Comparison of ENCODE assay signal across 26 cellular contexts in the genomic region with DNA sequence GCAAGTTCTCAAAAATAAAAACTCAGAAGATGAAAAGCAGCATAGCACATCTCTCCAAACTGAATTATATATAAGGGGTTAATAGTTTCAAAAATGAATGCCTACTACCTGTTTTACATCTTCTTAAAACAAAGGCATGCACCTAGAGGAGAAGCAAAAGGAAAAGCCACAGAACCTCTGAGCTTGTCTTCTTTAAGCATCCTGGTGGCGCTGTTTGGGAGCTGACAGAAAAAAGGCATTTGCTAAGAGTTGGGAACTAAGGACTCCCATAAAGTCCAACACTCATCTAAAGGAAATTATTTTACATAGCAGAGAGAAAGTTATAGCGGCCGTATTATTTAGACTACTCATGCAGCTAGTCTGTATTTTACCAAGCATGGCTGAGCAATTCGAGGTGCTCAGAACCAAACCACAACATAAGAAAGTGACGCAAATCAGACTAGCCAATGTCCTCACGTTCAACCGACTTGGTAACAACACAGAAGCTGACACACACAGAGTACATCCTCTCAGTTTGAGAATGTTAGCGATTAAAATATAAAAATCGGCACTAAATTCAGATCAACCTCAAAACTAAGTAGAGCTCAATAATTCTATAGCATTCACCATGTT. TPM values are rescaled to one million over a fixed set of nuclear protein-coding genes. Genes with fewer than 3 reads are reported as not detected.
A peak's percentile ranks its signal among the peaks of the same experiment; 100 is the strongest.
DNase-seq lines count a peak whose midpoint lies in the region; ATAC-seq and TF ChIP-seq lines count a peak whose summit lies in the region.
"Had no signal": no experiment of that assay in that cellular context is flagged by ENCODE, and none has a peak within 500 bp of the region (broad histone marks: within the 10 kb centered on the region; RNA-seq: fewer than 3 reads in every experiment).

No MANE protein-coding gene starts in this region.

- no peak overlapping the region for H3K4me3 Mint-ChIP-seq in T-cell
- no peak overlapping the region for H3K4me3 Mint-ChIP-seq in CD14-positive monocyte
- H3K4me3 Mint-ChIP-seq: activated T-cell treated with anti-CD3 and anti-CD28 coated beads, Interleukin-2, amount 50 U/mL, for 4 hours; CD8-positive, alpha-beta memory T cell; natural killer cell treated with Interleukin-12 subunit alpha and Interleukin-12 subunit beta and Interleukin-15 and Interleukin-18, amount 100 ng/mL, for 72 hours had no signal

- POLR2A ChIA-PET in T-cell (lab: Charles Lee): interaction anchor here in 1 of 2 donors (0.5 kb wide), 1 partner anchor 240 kb away, joined by 3 read pairs; no protein-coding TSS in a partner anchor

- TF ChIP-seq CTCF in brain microvascular endothelial cell (IDR thresholded peaks at IDR 0.05; ENCODE audit: low read depth, low read length, missing control alignments) (peak; percentile 41), CD14-positive monocyte (IDR thresholded peaks at IDR 0.05) (no peak)

- intact Hi-C loops in CD14-positive monocyte (cut with micrococcal nuclease): no loop called here

- H3K27me3 Mint-ChIP-seq in T-cell (no peaks in the 10 kb centered on the region), CD14-positive monocyte (ENCODE audit: low read depth in 3 of 3) (peaks cover 0 to 2% (median 0%) of the 10 kb centered on the region in 3 donors)
- H3K27me3 Mint-ChIP-seq: CD8-positive, alpha-beta memory T cell; natural killer cell treated with Interleukin-12 subunit alpha and Interleukin-12 subunit beta and Interleukin-15 and Interleukin-18, amount 100 ng/mL, for 72 hours had no signal

- H3K27ac Mint-ChIP-seq in T-cell (no peak overlapping the region), CD14-positive monocyte (no peak overlapping the region)
- H3K27ac Mint-ChIP-seq: CD8-positive, alpha-beta memory T cell; natural killer cell treated with Interleukin-12 subunit alpha and Interleukin-12 subunit beta and Interleukin-15 and Interleukin-18, amount 100 ng/mL, for 72 hours had no signal

- no peaks in the 10 kb centered on the region for H3K27me3 ChIP-seq in brain microvascular endothelial cell (replicated peaks)
- H3K27me3 ChIP-seq: esophagus muscularis mucosa had no signal

- H3K9me3 Mint-ChIP-seq in T-cell (peaks cover 0 to 9% (median 4%) of the 10 kb centered on the region in 3 donors), CD14-positive monocyte (peaks cover 0 to 3% (median 0%) of the 10 kb centered on the region in 7 donors)

- CTCF ChIA-PET in T-cell (lab: Charles Lee): no interaction called here

- no peaks in the 10 kb centered on the region for H3K36me3 ChIP-seq in brain microvascular endothelial cell (replicated peaks)
- H3K36me3 ChIP-seq: esophagus muscularis mucosa had no signal

- peak overlapping the region; percentile 26 for H3K4me3 ChIP-seq in brain microvascular endothelial cell (ENCODE audit: low read depth, low read length)
- H3K4me3 ChIP-seq: esophagus muscularis mucosa, GM12878, smooth muscle cell had no signal

- ATAC-seq in T-cell (replicated peaks in 1 of 4): no peak
- no peak for ATAC-seq in HG03439 (IDR thresholded peaks at IDR 0.05; ENCODE audit: unreplicated experiment)
- ATAC-seq: activated T-cell treated with anti-CD3 and anti-CD28 coated beads, Interleukin-2, amount 50 U/mL, for 4 hours; GM12878; natural killer cell treated with Interleukin-12 subunit alpha and Interleukin-12 subunit beta and Interleukin-15 and Interleukin-18, amount 100 ng/mL, for 72 hours had no signal

- in situ Hi-C loops in brain microvascular endothelial cell (cut with HindIII; ENCODE audit: low pct_ligation_motif_present, low sequenced_read_pairs): no loop called here

- no peaks in the 10 kb centered on the region for H3K4me1 Mint-ChIP-seq in T-cell
- no peaks in the 10 kb centered on the region for H3K4me1 Mint-ChIP-seq in CD14-positive monocyte
- H3K4me1 Mint-ChIP-seq: CD8-positive, alpha-beta memory T cell had no signal

- H3K36me3 Mint-ChIP-seq in T-cell (no peaks in the 10 kb centered on the region), CD14-positive monocyte (no peaks in the 10 kb centered on the region)
- H3K36me3 Mint-ChIP-seq: CD8-positive, alpha-beta memory T cell; natural killer cell treated with Interleukin-12 subunit alpha and Interleukin-12 subunit beta and Interleukin-15 and Interleukin-18, amount 100 ng/mL, for 72 hours had no signal

- H3K27ac ChIP-seq in brain microvascular endothelial cell: no peak overlapping the region
- H3K27ac ChIP-seq in substantia nigra (ENCODE audit: low read depth, low read length, poor library complexity, severe bottlenecking): peak overlapping the region; percentile 59
- H3K27ac ChIP-seq: esophagus muscularis mucosa, KMS-11 had no signal

- DNase-seq in NCI-H69 (lab: John Stamatoyannopoulos, UW): peak; percentile 13
- no peak for DNase-seq in brain microvascular endothelial cell
- peak; percentile 75 for DNase-seq in medulla oblongata (ENCODE audit: extremely low spot score)
- peak in 8 of 49 donors; percentile 9 to 52 (median 23) for DNase-seq in substantia nigra (lab: John Stamatoyannopoulos, UW)
- no peak for DNase-seq in T-cell
- no peak for DNase-seq in CD14-positive monocyte (ENCODE audit: low spot score)
- no peak for DNase-seq in NCI-H146 treated with DMSO at 0.1 percent for 48 hours (lab: John Stamatoyannopoulos, UW; ENCODE audit: unreplicated experiment)
- DNase-seq: activated CD4-positive, CD25-positive, alpha-beta regulatory T cell treated with anti-CD3 and anti-CD28 coated beads, Interleukin-2, amount 50 U/mL, for 72 hours; activated CD8-positive, alpha-beta memory T cell treated with anti-CD3 and anti-CD28 coated beads for 24 hours; activated naive CD4-positive, alpha-beta T cell; activated T-cell treated with anti-CD3 and anti-CD28 coated beads, Interleukin-2, amount 50 U/mL, for 4 hours; amniotic stem cell; CD8-positive, alpha-beta memory T cell; cerebellar nuclear complex; effector memory CD4-positive, alpha-beta T cell; NCI-H1694 treated with DMSO at 0.1 percent for 48 hours; NCI-H526; Right ventricle myocardium superior; stimulated activated CD4-positive, alpha-beta T cell treated with anti-CD3 and anti-CD28 coated beads, Interleukin-4, amount 100 ng/mL, for 1 hour; stimulated activated naive CD4-positive, alpha-beta T cell had no signal

RNA-seq across cellular contexts. Expression of gene PTN, which starts 38.8 kb away (rescaled TPM):
- total RNA-seq in T-cell: under 1 TPM in 1 of 5 donors, not detected in 4; 0.16 TPM
- polyA plus RNA-seq in CD14-positive monocyte: not detected
- total RNA-seq: activated T-cell treated with anti-CD3 and anti-CD28 coated beads, Interleukin-2, amount 50 U/mL, for 4 hours; CD8-positive, alpha-beta memory T cell; GM12878; natural killer cell treated with Interleukin-12 subunit alpha and Interleukin-12 subunit beta and Interleukin-15 and Interleukin-18, amount 100 ng/mL, for 72 hours had no signal
- polyA plus RNA-seq: CD8-positive, alpha-beta memory T cell had no signal

Comparison
In these comparisons a context has a peak if more than half of its experiments do, and no peak if none do; other contexts are left out.
1. DNase-seq: peak in NCI-H69 (single experiment) and medulla oblongata (single experiment); none in brain microvascular endothelial cell (single experiment), T-cell (0 of 34), CD14-positive monocyte (single experiment) and NCI-H146 treated with DMSO at 0.1 percent for 48 hours (single experiment).